ENCODE assay signal across 30 cellular contexts in genomic region chr5:110618941-110619340, GRCh38.
"Had no signal": no experiment of that assay in that cellular context is flagged by ENCODE, and none has a peak within 500 bp of the region (broad histone marks: within the 10 kb centered on the region; RNA-seq: fewer than 3 reads in every experiment).

No MANE protein-coding gene starts in this region.

- FAIRE-seq: pancreas had no signal

- H3K4me3 ChIP-seq: pancreas, psoas muscle, skin epidermis, suprapubic skin, testis, tibial artery, transverse colon, upper lobe of right lung, uterus had no signal

- DNase-seq: naive B cell; naive thymus-derived CD8-positive, alpha-beta T cell; nephron progenitor cell; nucleus accumbens; pancreas; posterior cingulate gyrus; psoas muscle; right cardiac atrium; stimulated activated CD4-positive, alpha-beta T cell treated with anti-CD3 and anti-CD28 coated beads, Interleukin-15, amount 100 ng/mL, for 24 hours; stimulated activated CD4-positive, alpha-beta T cell treated with anti-CD3 and anti-CD28 coated beads, Interleukin-2, amount 100 ng/mL, for 24 hours; stimulated activated CD4-positive, alpha-beta T cell treated with anti-CD3 and anti-CD28 coated beads, Interleukin-2, amount 100 ng/mL, for 48 hours; stimulated activated CD4-positive, alpha-beta T cell treated with anti-CD3 and anti-CD28 coated beads, Interleukin-4, amount 100 ng/mL, for 24 hours; stimulated activated naive B cell treated with anti-CD40 and anti-IgM and Interleukin-4, amounts not matched to agents 10 μg/mL and 1 μg/mL and 100 μg/mL, for 72 hours; stimulated activated naive CD4-positive, alpha-beta T cell treated with Interleukin-2 at 50 U/mL for 16 hours; substantia nigra; testis; tibial artery; transverse colon; upper lobe of right lung; uterus had no signal

- H3K4me1 ChIP-seq: pancreas, psoas muscle, suprapubic skin, testis, tibial artery, transverse colon, upper lobe of right lung, uterus had no signal

- H3K27me3 ChIP-seq: neutrophil, pancreas, suprapubic skin, testis, tibial artery, transverse colon, upper lobe of right lung, uterus had no signal

- H3K4me3 Mint-ChIP-seq: naive B cell; naive thymus-derived CD8-positive, alpha-beta T cell; natural killer cell treated with Interleukin-12 subunit alpha and Interleukin-12 subunit beta and Interleukin-15 and Interleukin-18, amount 100 ng/mL, for 72 hours; nephron progenitor cell; neural crest cell; stimulated activated effector memory CD8-positive, alpha-beta T cell treated with anti-CD3 and anti-CD28 coated beads, Interleukin-12 subunit alpha, Interleukin-12 subunit beta, amount 100 ng/mL, for 72 hours; stimulated activated naive B cell treated with anti-CD40 and anti-IgM and Interleukin-4, amounts not matched to agents 10 μg/mL and 1 μg/mL and 100 μg/mL, for 72 hours; stimulated activated naive CD8-positive, alpha-beta T cell treated with anti-CD3 and anti-CD28 coated beads, Interleukin-15, Interleukin-2, amounts not matched to agents 100 ng/mL and 50 ng/mL, for 24 hours; type B pancreatic cell had no signal

- H3K9me3 Mint-ChIP-seq: neural crest cell; stimulated activated effector memory CD8-positive, alpha-beta T cell treated with anti-CD3 and anti-CD28 coated beads, Interleukin-12 subunit alpha, Interleukin-12 subunit beta, amount 100 ng/mL, for 72 hours; stimulated activated naive CD8-positive, alpha-beta T cell treated with anti-CD3 and anti-CD28 coated beads, Interleukin-15, Interleukin-2, amounts not matched to agents 100 ng/mL and 50 ng/mL, for 24 hours had no signal

- H3K27ac Mint-ChIP-seq: naive B cell; naive thymus-derived CD8-positive, alpha-beta T cell; natural killer cell treated with Interleukin-12 subunit alpha and Interleukin-12 subunit beta and Interleukin-15 and Interleukin-18, amount 100 ng/mL, for 72 hours; nephron progenitor cell; progenitor cell of endocrine pancreas; stimulated activated effector memory CD8-positive, alpha-beta T cell treated with anti-CD3 and anti-CD28 coated beads, Interleukin-12 subunit alpha, Interleukin-12 subunit beta, amount 100 ng/mL, for 72 hours; stimulated activated naive B cell treated with anti-CD40 and anti-IgM and Interleukin-4, amounts not matched to agents 10 μg/mL and 1 μg/mL and 100 μg/mL, for 72 hours; stimulated activated naive CD8-positive, alpha-beta T cell treated with anti-CD3 and anti-CD28 coated beads, Interleukin-15, Interleukin-2, amounts not matched to agents 100 ng/mL and 50 ng/mL, for 24 hours; type B pancreatic cell had no signal

- ATAC-seq: naive thymus-derived CD8-positive, alpha-beta T cell; natural killer cell treated with Interleukin-12 subunit alpha and Interleukin-12 subunit beta and Interleukin-15 and Interleukin-18, amount 100 ng/mL, for 72 hours; pancreas; psoas muscle; right cardiac atrium; sciatic nerve; stimulated activated effector memory CD8-positive, alpha-beta T cell treated with anti-CD3 and anti-CD28 coated beads, Interleukin-12 subunit alpha, Interleukin-12 subunit beta, amount 100 ng/mL, for 72 hours; stimulated activated naive B cell treated with anti-CD40 and anti-IgM and Interleukin-4, amounts not matched to agents 10 μg/mL and 1 μg/mL and 100 μg/mL, for 72 hours; upper lobe of right lung had no signal

- H3K36me3 Mint-ChIP-seq: naive B cell; natural killer cell treated with Interleukin-12 subunit alpha and Interleukin-12 subunit beta and Interleukin-15 and Interleukin-18, amount 100 ng/mL, for 72 hours; stimulated activated effector memory CD8-positive, alpha-beta T cell treated with anti-CD3 and anti-CD28 coated beads, Interleukin-12 subunit alpha, Interleukin-12 subunit beta, amount 100 ng/mL, for 72 hours; stimulated activated naive B cell treated with anti-CD40 and anti-IgM and Interleukin-4, amounts not matched to agents 10 μg/mL and 1 μg/mL and 100 μg/mL, for 72 hours; type B pancreatic cell had no signal

- H3K9me3 ChIP-seq: neutrophil, suprapubic skin, testis had no signal

- H3K27me3 Mint-ChIP-seq: naive B cell; natural killer cell treated with Interleukin-12 subunit alpha and Interleukin-12 subunit beta and Interleukin-15 and Interleukin-18, amount 100 ng/mL, for 72 hours; progenitor cell of endocrine pancreas; stimulated activated naive B cell treated with anti-CD40 and anti-IgM and Interleukin-4, amounts not matched to agents 10 μg/mL and 1 μg/mL and 100 μg/mL, for 72 hours; type B pancreatic cell had no signal

- H3K27ac ChIP-seq: neutrophil, pancreas, psoas muscle, skin epidermis, suprapubic skin, testis, tibial artery, transverse colon, upper lobe of right lung, uterus had no signal

- H3K36me3 ChIP-seq: neutrophil, pancreas, suprapubic skin, transverse colon, upper lobe of right lung, uterus had no signal

- H3K4me1 Mint-ChIP-seq: naive B cell; stimulated activated effector memory CD8-positive, alpha-beta T cell treated with anti-CD3 and anti-CD28 coated beads, Interleukin-12 subunit alpha, Interleukin-12 subunit beta, amount 100 ng/mL, for 72 hours; stimulated activated naive B cell treated with anti-CD40 and anti-IgM and Interleukin-4, amounts not matched to agents 10 μg/mL and 1 μg/mL and 100 μg/mL, for 72 hours had no signal
